1 cellular context compared by ENCODE assay signal in the genomic region with DNA sequence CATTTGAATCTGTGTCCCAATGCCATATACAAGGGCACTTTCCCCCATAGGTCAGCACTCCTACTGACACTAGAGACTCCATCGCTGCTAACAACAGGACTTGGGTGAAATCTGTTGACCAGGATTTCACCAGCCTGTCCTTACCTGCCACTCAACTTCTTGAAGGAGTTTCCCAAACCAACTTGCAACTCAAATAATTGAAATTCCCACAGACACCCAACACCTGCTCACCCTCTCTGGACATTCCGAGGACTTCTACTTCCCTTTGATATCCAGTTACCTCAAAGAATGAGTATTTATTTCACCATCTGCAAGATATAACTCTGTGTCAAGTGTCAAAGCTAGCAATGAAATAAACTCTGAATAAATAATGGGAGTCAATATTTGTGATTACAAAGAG.
A peak's percentile ranks its signal among the peaks of the same experiment; 100 is the strongest.
TF ChIP-seq lines count a peak whose summit lies in the region.

No MANE protein-coding gene starts in this region.

TF ChIP-seq in HepG2, 621 proteins besides CTCF, POLR2A, EP300 and RAD21:
- TF ChIP-seq, protein P1, sequence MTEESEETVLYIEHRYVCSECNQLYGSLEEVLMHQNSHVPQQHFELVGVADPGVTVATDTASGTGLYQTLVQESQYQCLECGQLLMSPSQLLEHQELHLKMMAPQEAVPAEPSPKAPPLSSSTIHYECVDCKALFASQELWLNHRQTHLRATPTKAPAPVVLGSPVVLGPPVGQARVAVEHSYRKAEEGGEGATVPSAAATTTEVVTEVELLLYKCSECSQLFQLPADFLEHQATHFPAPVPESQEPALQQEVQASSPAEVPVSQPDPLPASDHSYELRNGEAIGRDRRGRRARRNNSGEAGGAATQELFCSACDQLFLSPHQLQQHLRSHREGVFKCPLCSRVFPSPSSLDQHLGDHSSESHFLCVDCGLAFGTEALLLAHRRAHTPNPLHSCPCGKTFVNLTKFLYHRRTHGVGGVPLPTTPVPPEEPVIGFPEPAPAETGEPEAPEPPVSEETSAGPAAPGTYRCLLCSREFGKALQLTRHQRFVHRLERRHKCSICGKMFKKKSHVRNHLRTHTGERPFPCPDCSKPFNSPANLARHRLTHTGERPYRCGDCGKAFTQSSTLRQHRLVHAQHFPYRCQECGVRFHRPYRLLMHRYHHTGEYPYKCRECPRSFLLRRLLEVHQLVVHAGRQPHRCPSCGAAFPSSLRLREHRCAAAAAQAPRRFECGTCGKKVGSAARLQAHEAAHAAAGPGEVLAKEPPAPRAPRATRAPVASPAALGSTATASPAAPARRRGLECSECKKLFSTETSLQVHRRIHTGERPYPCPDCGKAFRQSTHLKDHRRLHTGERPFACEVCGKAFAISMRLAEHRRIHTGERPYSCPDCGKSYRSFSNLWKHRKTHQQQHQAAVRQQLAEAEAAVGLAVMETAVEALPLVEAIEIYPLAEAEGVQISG (CRISPR knock-in tag; IDR thresholded peaks at IDR 0.05) = no peak
- TF ChIP-seq ATM (IDR thresholded peaks at IDR 0.05; ENCODE audit: borderline replicate concordance) (no peak), NCOA2 (CRISPR knock-in tag; IDR thresholded peaks at IDR 0.05) (peak; percentile 40; the same call in 1 of the 2 replicates), REPIN1 (CRISPR knock-in tag; IDR thresholded peaks at IDR 0.05; ENCODE audit: borderline replicate concordance, low read depth) (no peak)
